In genomic region chr5:83038924-83039323, GRCh38 we compare ENCODE assay signal across 2 cellular contexts.
TF ChIP-seq lines count a peak whose summit lies in the region.

No MANE protein-coding gene starts in this region.

TF ChIP-seq in HepG2, 621 proteins besides CTCF, POLR2A, EP300 and RAD21:
- TF ChIP-seq ATF7 (IDR thresholded peaks at IDR 0.05) (peak; percentile 72), ATF7 (CRISPR knock-in tag; IDR thresholded peaks at IDR 0.05) (no peak), CREB1 (IDR thresholded peaks at IDR 0.05) (0 out of 2 replicates have a peak, but pooled peaks have one; percentile 20), CREB1 (CRISPR knock-in tag; IDR thresholded peaks at IDR 0.05) (no peak), HOXA9 (CRISPR knock-in tag; IDR thresholded peaks at IDR 0.05; ENCODE audit: borderline replicate concordance) (no peak)

TF ChIP-seq in WTC11, 78 proteins besides CTCF, POLR2A, EP300 and RAD21:
- no peak for TF ChIP-seq AR (CRISPR knock-in tag; IDR thresholded peaks at IDR 0.05)
- TF ChIP-seq MAX (CRISPR knock-in tag; IDR thresholded peaks at IDR 0.05) = no peak
- no peak for TF ChIP-seq ZNF425 (CRISPR knock-in tag; conservative IDR thresholded peaks at IDR 0.05)
- TF ChIP-seq AFF4 (CRISPR knock-in tag; IDR thresholded peaks at IDR 0.05; ENCODE audit: borderline replicate concordance) = no peak
- TF ChIP-seq USF1 (CRISPR knock-in tag; IDR thresholded peaks at IDR 0.05) = no peak
